Comparison of ENCODE assay signal across 1 cellular context in the genomic region with DNA sequence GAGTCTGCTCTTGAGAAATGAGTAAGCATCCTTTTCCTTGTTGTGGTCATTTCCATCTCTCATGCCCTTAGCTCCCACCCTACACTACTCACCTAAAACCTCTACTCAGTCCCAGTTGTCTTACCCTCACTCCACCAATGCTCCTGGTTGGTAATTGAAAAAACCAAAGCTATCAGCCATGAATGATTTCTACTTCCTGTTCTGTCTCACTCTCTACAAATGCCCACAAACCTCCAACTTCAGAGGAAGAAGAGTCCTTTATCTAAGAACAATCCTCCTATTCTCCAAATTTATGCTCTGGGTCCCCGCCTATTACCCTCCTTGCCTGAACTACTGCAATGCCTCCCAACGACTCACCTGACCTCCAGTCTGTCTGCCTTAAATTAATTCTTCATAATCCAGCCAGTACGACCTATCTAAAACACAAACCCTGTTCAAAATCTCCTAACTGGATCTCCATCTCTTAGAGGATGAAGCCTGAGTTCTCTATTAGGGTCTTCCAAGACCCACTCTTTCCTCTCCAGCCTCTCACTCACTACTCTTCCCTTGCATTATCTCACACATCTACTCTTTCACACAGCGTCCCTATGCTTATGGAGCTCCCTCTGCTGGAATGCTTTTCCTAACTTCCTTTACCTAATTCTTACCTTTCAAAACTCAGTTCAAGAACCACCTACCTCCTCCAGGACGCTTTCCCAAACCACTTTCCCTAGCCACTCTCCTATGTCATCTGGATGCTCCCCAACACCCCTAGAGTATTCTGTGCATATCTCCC.
TF ChIP-seq lines count a peak whose summit lies in the region.

No MANE protein-coding gene starts in this region.

TF ChIP-seq in HCT116, 20 proteins besides CTCF, POLR2A, EP300 and RAD21:
- no peak for TF ChIP-seq EZH2 (IDR thresholded peaks at IDR 0.05)
- TF ChIP-seq YY1 (IDR thresholded peaks at IDR 0.05; ENCODE audit: extremely low read depth, insufficient replicate concordance, low read depth, low read length) = no peak
- no peak for TF ChIP-seq ELF1 (IDR thresholded peaks at IDR 0.05; ENCODE audit: borderline replicate concordance, low read depth)
- TF ChIP-seq ZNF274 (IDR thresholded peaks at IDR 0.05; ENCODE audit: low read depth, low read length) = no peak
- no peak for TF ChIP-seq SRF (IDR thresholded peaks at IDR 0.05; ENCODE audit: low read depth)
- no peak for TF ChIP-seq SIN3A (IDR thresholded peaks at IDR 0.05; ENCODE audit: low read depth)
- TF ChIP-seq TCF7L2 (IDR thresholded peaks at IDR 0.05; ENCODE audit: borderline replicate concordance, extremely low read depth, insufficient read depth, insufficient read length) = no peak
- no peak for TF ChIP-seq POLR2AphosphoS5 (IDR thresholded peaks at IDR 0.05; ENCODE audit: low read depth, low read length)
- no peak for TF ChIP-seq FOSL1 (IDR thresholded peaks at IDR 0.05; ENCODE audit: low read depth)
- no peak for TF ChIP-seq CEBPB (IDR thresholded peaks at IDR 0.05; ENCODE audit: low read depth)
- TF ChIP-seq, protein P1, sequence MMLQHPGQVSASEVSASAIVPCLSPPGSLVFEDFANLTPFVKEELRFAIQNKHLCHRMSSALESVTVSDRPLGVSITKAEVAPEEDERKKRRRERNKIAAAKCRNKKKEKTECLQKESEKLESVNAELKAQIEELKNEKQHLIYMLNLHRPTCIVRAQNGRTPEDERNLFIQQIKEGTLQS (IDR thresholded peaks at IDR 0.05) = no peak
- TF ChIP-seq EZH2phosphoT487 (IDR thresholded peaks at IDR 0.05; ENCODE audit: borderline replicate concordance) = no peak
- TF ChIP-seq, protein P2, sequence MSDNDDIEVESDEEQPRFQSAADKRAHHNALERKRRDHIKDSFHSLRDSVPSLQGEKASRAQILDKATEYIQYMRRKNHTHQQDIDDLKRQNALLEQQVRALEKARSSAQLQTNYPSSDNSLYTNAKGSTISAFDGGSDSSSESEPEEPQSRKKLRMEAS (IDR thresholded peaks at IDR 0.05) = no peak
- TF ChIP-seq, protein P3, sequence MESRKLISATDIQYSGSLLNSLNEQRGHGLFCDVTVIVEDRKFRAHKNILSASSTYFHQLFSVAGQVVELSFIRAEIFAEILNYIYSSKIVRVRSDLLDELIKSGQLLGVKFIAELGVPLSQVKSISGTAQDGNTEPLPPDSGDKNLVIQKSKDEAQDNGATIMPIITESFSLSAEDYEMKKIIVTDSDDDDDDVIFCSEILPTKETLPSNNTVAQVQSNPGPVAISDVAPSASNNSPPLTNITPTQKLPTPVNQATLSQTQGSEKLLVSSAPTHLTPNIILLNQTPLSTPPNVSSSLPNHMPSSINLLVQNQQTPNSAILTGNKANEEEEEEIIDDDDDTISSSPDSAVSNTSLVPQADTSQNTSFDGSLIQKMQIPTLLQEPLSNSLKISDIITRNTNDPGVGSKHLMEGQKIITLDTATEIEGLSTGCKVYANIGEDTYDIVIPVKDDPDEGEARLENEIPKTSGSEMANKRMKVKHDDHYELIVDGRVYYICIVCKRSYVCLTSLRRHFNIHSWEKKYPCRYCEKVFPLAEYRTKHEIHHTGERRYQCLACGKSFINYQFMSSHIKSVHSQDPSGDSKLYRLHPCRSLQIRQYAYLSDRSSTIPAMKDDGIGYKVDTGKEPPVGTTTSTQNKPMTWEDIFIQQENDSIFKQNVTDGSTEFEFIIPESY (IDR thresholded peaks at IDR 0.05; ENCODE audit: extremely low read depth, insufficient replicate concordance, low read length) = no peak
- TF ChIP-seq, protein P4, sequence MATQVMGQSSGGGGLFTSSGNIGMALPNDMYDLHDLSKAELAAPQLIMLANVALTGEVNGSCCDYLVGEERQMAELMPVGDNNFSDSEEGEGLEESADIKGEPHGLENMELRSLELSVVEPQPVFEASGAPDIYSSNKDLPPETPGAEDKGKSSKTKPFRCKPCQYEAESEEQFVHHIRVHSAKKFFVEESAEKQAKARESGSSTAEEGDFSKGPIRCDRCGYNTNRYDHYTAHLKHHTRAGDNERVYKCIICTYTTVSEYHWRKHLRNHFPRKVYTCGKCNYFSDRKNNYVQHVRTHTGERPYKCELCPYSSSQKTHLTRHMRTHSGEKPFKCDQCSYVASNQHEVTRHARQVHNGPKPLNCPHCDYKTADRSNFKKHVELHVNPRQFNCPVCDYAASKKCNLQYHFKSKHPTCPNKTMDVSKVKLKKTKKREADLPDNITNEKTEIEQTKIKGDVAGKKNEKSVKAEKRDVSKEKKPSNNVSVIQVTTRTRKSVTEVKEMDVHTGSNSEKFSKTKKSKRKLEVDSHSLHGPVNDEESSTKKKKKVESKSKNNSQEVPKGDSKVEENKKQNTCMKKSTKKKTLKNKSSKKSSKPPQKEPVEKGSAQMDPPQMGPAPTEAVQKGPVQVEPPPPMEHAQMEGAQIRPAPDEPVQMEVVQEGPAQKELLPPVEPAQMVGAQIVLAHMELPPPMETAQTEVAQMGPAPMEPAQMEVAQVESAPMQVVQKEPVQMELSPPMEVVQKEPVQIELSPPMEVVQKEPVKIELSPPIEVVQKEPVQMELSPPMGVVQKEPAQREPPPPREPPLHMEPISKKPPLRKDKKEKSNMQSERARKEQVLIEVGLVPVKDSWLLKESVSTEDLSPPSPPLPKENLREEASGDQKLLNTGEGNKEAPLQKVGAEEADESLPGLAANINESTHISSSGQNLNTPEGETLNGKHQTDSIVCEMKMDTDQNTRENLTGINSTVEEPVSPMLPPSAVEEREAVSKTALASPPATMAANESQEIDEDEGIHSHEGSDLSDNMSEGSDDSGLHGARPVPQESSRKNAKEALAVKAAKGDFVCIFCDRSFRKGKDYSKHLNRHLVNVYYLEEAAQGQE (IDR thresholded peaks at IDR 0.05; ENCODE audit: low read depth) = no peak
- no peak for TF ChIP-seq ZFX (IDR thresholded peaks at IDR 0.05)
